In the genomic region with DNA sequence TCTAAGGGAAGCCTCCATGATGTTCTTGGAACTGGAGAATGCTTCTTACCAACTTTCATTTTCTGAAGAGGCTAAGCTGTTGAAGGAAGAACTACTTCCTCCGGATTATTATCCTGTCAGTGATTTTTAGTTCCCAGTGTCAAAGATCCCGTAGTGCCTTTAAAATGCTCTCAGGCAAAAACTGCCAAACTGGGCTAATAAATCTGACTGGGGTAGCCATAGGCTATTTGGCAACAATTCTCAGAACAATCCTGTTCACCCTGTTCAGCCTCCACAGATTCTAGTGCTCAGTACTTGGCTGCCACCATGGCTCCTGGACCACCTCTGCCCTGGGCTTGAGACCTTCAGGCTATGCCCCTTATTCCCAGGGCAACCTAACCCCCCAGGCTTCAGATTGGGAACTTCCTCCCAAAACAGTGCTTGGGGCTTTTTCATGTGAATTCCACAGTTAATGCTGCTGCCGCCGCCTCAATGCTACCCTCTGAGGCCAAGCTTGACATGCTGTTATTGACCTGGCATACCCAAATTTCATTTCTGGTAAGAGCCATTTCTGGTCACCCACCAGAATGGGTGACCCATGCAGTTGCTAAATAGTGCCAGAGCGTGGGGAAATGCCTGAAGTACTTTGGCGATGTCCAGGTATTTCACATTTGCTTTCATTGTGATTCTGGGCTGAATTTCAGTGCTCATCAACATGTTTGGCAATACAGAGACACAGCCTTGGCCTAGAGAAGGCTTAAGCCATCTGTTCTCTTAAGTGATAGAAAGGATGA, we compare ENCODE assay signal across 1 cellular context.
TF ChIP-seq lines count a peak whose summit lies in the region.

No MANE protein-coding gene starts in this region.

TF ChIP-seq in HepG2, 621 proteins besides CTCF, POLR2A, EP300 and RAD21 (continued from another document and continues in another):
- TF ChIP-seq ZNF563 (CRISPR knock-in tag; IDR thresholded peaks at IDR 0.05) (no peak), ZNF274 (CRISPR knock-in tag; IDR thresholded peaks at IDR 0.05) (peak; percentile 44; the same call in 1 of the 2 replicates), MED1 (CRISPR knock-in tag; IDR thresholded peaks at IDR 0.05) (no peak), RXRB (CRISPR knock-in tag; IDR thresholded peaks at IDR 0.05; ENCODE audit: borderline replicate concordance) (no peak), NFE2L2 (IDR thresholded peaks at IDR 0.05; ENCODE audit: low read length) (no peak), DMAP1 (CRISPR knock-in tag; IDR thresholded peaks at IDR 0.05) (no peak), GATA4 (IDR thresholded peaks at IDR 0.05; ENCODE audit: borderline replicate concordance, low read depth) (no peak), ZBTB20 (CRISPR knock-in tag; IDR thresholded peaks at IDR 0.05; ENCODE audit: borderline replicate concordance, low read depth) (no peak), SALL2 (CRISPR knock-in tag; IDR thresholded peaks at IDR 0.05) (no peak), ARNT2 (CRISPR knock-in tag; IDR thresholded peaks at IDR 0.05; ENCODE audit: low read depth) (no peak), ELF3 (CRISPR knock-in tag; IDR thresholded peaks at IDR 0.05) (no peak), SNRNP70 (IDR thresholded peaks at IDR 0.05; ENCODE audit: low read depth, low read length) (no peak), ZIK1 (CRISPR knock-in tag; IDR thresholded peaks at IDR 0.05; ENCODE audit: borderline replicate concordance, low read depth) (no peak), ZNF468 (CRISPR knock-in tag; IDR thresholded peaks at IDR 0.05) (no peak), HNRNPUL1 (IDR thresholded peaks at IDR 0.05; ENCODE audit: low read depth, low read length) (no peak), ISL2 (CRISPR knock-in tag; IDR thresholded peaks at IDR 0.05) (no peak), RELA (CRISPR knock-in tag; IDR thresholded peaks at IDR 0.05) (no peak), KLF16 (CRISPR knock-in tag; IDR thresholded peaks at IDR 0.05) (no peak), ZSCAN30 (CRISPR knock-in tag; IDR thresholded peaks at IDR 0.05) (no peak), NFKBIZ (CRISPR knock-in tag; IDR thresholded peaks at IDR 0.05) (no peak), NFIB (CRISPR knock-in tag; IDR thresholded peaks at IDR 0.05; ENCODE audit: borderline replicate concordance) (no peak), IRX3 (CRISPR knock-in tag; IDR thresholded peaks at IDR 0.05; ENCODE audit: borderline replicate concordance, low read depth) (no peak), MTF1 (CRISPR knock-in tag; IDR thresholded peaks at IDR 0.05) (no peak), TOE1 (CRISPR knock-in tag; IDR thresholded peaks at IDR 0.05) (no peak), IRF2 (CRISPR knock-in tag; IDR thresholded peaks at IDR 0.05) (no peak; the same call in 1 of the 2 replicates), ZNF616 (CRISPR knock-in tag; IDR thresholded peaks at IDR 0.05; ENCODE audit: low read depth) (no peak), CHD2 (IDR thresholded peaks at IDR 0.05; ENCODE audit: low read depth, low read length) (no peak), ZFP62 (CRISPR knock-in tag; IDR thresholded peaks at IDR 0.05) (no peak), CBX1 (IDR thresholded peaks at IDR 0.05; ENCODE audit: low read depth) (no peak), ZNF251 (CRISPR knock-in tag; IDR thresholded peaks at IDR 0.05) (no peak), HES4 (CRISPR knock-in tag; IDR thresholded peaks at IDR 0.05; ENCODE audit: borderline replicate concordance) (no peak), SRY (CRISPR knock-in tag; IDR thresholded peaks at IDR 0.05) (no peak), ZMAT3 (CRISPR knock-in tag; conservative IDR thresholded peaks at IDR 0.05) (no peak), ZNF33B (CRISPR knock-in tag; IDR thresholded peaks at IDR 0.05) (no peak), FOXC1 (CRISPR knock-in tag; IDR thresholded peaks at IDR 0.05; ENCODE audit: borderline replicate concordance) (no peak), SMAD9 (CRISPR knock-in tag; IDR thresholded peaks at IDR 0.05) (no peak; the same call in 1 of the 2 replicates)
- TF ChIP-seq, protein P1, sequence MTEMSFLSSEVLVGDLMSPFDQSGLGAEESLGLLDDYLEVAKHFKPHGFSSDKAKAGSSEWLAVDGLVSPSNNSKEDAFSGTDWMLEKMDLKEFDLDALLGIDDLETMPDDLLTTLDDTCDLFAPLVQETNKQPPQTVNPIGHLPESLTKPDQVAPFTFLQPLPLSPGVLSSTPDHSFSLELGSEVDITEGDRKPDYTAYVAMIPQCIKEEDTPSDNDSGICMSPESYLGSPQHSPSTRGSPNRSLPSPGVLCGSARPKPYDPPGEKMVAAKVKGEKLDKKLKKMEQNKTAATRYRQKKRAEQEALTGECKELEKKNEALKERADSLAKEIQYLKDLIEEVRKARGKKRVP (CRISPR knock-in tag; IDR thresholded peaks at IDR 0.05): no peak
- TF ChIP-seq, protein P2, sequence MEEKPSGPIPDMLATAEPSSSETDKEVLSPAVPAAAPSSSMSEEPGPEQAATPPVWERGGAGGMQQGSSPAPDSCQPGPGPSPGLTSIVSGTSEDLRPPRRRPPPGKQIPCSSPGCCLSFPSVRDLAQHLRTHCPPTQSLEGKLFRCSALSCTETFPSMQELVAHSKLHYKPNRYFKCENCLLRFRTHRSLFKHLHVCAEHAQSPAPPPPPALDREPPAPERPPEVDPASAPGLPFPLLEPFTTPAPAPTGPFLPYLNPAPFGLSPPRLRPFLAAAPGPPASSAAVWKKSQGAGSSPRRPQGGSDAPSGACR (CRISPR knock-in tag; IDR thresholded peaks at IDR 0.05): no peak
- TF ChIP-seq, protein P3, sequence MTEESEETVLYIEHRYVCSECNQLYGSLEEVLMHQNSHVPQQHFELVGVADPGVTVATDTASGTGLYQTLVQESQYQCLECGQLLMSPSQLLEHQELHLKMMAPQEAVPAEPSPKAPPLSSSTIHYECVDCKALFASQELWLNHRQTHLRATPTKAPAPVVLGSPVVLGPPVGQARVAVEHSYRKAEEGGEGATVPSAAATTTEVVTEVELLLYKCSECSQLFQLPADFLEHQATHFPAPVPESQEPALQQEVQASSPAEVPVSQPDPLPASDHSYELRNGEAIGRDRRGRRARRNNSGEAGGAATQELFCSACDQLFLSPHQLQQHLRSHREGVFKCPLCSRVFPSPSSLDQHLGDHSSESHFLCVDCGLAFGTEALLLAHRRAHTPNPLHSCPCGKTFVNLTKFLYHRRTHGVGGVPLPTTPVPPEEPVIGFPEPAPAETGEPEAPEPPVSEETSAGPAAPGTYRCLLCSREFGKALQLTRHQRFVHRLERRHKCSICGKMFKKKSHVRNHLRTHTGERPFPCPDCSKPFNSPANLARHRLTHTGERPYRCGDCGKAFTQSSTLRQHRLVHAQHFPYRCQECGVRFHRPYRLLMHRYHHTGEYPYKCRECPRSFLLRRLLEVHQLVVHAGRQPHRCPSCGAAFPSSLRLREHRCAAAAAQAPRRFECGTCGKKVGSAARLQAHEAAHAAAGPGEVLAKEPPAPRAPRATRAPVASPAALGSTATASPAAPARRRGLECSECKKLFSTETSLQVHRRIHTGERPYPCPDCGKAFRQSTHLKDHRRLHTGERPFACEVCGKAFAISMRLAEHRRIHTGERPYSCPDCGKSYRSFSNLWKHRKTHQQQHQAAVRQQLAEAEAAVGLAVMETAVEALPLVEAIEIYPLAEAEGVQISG (CRISPR knock-in tag; IDR thresholded peaks at IDR 0.05): no peak
- TF ChIP-seq, protein P4, sequence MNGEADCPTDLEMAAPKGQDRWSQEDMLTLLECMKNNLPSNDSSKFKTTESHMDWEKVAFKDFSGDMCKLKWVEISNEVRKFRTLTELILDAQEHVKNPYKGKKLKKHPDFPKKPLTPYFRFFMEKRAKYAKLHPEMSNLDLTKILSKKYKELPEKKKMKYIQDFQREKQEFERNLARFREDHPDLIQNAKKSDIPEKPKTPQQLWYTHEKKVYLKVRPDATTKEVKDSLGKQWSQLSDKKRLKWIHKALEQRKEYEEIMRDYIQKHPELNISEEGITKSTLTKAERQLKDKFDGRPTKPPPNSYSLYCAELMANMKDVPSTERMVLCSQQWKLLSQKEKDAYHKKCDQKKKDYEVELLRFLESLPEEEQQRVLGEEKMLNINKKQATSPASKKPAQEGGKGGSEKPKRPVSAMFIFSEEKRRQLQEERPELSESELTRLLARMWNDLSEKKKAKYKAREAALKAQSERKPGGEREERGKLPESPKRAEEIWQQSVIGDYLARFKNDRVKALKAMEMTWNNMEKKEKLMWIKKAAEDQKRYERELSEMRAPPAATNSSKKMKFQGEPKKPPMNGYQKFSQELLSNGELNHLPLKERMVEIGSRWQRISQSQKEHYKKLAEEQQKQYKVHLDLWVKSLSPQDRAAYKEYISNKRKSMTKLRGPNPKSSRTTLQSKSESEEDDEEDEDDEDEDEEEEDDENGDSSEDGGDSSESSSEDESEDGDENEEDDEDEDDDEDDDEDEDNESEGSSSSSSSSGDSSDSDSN (CRISPR knock-in tag; IDR thresholded peaks at IDR 0.05): no peak
- TF ChIP-seq, protein P5, sequence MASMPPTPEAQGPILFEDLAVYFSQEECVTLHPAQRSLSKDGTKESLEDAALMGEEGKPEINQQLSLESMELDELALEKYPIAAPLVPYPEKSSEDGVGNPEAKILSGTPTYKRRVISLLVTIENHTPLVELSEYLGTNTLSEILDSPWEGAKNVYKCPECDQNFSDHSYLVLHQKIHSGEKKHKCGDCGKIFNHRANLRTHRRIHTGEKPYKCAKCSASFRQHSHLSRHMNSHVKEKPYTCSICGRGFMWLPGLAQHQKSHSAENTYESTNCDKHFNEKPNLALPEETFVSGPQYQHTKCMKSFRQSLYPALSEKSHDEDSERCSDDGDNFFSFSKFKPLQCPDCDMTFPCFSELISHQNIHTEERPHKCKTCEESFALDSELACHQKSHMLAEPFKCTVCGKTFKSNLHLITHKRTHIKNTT (CRISPR knock-in tag; IDR thresholded peaks at IDR 0.05): no peak
- TF ChIP-seq, protein P6, sequence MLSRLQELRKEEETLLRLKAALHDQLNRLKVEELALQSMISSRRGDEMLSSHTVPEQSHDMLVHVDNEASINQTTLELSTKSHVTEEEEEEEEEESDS (CRISPR knock-in tag; IDR thresholded peaks at IDR 0.05; ENCODE audit: borderline replicate concordance): no peak
- TF ChIP-seq, protein P7, sequence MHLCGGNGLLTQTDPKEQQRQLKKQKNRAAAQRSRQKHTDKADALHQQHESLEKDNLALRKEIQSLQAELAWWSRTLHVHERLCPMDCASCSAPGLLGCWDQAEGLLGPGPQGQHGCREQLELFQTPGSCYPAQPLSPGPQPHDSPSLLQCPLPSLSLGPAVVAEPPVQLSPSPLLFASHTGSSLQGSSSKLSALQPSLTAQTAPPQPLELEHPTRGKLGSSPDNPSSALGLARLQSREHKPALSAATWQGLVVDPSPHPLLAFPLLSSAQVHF (CRISPR knock-in tag; IDR thresholded peaks at IDR 0.05): no peak
- TF ChIP-seq, protein P8, sequence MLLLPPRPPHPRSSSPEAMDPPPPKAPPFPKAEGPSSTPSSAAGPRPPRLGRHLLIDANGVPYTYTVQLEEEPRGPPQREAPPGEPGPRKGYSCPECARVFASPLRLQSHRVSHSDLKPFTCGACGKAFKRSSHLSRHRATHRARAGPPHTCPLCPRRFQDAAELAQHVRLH (CRISPR knock-in tag; IDR thresholded peaks at IDR 0.05; ENCODE audit: borderline replicate concordance, low read depth): no peak
- TF ChIP-seq, protein P9, sequence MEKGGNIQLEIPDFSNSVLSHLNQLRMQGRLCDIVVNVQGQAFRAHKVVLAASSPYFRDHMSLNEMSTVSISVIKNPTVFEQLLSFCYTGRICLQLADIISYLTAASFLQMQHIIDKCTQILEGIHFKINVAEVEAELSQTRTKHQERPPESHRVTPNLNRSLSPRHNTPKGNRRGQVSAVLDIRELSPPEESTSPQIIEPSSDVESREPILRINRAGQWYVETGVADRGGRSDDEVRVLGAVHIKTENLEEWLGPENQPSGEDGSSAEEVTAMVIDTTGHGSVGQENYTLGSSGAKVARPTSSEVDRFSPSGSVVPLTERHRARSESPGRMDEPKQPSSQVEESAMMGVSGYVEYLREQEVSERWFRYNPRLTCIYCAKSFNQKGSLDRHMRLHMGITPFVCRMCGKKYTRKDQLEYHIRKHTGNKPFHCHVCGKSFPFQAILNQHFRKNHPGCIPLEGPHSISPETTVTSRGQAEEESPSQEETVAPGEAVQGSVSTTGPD (CRISPR knock-in tag; IDR thresholded peaks at IDR 0.05): no peak
- TF ChIP-seq, protein P10, sequence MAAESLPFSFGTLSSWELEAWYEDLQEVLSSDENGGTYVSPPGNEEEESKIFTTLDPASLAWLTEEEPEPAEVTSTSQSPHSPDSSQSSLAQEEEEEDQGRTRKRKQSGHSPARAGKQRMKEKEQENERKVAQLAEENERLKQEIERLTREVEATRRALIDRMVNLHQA (CRISPR knock-in tag; IDR thresholded peaks at IDR 0.05): no peak
- TF ChIP-seq, protein P11, sequence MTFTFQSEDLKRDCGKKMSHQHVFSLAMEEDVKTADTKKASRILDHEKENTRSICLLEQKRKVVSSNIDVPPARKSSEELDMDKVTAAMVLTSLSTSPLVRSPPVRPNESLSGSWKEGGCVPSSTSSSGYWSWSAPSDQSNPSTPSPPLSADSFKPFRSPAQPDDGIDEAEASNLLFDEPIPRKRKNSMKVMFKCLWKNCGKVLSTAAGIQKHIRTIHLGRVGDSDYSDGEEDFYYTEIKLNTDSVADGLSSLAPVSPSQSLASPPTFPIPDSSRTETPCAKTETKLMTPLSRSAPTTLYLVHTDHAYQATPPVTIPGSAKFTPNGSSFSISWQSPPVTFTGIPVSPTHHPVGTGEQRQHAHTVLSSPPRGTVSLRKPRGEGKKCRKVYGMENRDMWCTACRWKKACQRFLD (CRISPR knock-in tag; IDR thresholded peaks at IDR 0.05; ENCODE audit: borderline replicate concordance): no peak
- TF ChIP-seq, protein P12, sequence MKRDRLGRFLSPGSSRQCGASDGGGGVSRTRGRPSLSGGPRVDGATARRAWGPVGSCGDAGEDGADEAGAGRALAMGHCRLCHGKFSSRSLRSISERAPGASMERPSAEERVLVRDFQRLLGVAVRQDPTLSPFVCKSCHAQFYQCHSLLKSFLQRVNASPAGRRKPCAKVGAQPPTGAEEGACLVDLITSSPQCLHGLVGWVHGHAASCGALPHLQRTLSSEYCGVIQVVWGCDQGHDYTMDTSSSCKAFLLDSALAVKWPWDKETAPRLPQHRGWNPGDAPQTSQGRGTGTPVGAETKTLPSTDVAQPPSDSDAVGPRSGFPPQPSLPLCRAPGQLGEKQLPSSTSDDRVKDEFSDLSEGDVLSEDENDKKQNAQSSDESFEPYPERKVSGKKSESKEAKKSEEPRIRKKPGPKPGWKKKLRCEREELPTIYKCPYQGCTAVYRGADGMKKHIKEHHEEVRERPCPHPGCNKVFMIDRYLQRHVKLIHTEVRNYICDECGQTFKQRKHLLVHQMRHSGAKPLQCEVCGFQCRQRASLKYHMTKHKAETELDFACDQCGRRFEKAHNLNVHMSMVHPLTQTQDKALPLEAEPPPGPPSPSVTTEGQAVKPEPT (CRISPR knock-in tag; IDR thresholded peaks at IDR 0.05; ENCODE audit: low read depth): no peak
- TF ChIP-seq, protein P13, sequence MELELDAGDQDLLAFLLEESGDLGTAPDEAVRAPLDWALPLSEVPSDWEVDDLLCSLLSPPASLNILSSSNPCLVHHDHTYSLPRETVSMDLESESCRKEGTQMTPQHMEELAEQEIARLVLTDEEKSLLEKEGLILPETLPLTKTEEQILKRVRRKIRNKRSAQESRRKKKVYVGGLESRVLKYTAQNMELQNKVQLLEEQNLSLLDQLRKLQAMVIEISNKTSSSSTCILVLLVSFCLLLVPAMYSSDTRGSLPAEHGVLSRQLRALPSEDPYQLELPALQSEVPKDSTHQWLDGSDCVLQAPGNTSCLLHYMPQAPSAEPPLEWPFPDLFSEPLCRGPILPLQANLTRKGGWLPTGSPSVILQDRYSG (CRISPR knock-in tag; IDR thresholded peaks at IDR 0.05): no peak
- TF ChIP-seq, protein P14, sequence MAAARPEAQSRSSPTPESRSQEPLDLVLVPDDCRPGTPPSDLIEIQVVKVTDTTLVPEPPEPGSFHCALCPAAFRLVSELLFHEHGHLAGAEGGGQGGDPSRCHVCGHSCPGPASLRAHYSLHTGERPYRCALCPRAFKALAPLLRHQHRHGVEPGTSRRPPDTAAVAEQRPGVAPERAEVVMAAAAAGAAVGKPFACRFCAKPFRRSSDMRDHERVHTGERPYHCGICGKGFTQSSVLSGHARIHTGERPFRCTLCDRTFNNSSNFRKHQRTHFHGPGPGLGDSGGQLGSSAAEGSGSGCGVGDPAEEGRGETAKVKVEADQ (CRISPR knock-in tag; IDR thresholded peaks at IDR 0.05; ENCODE audit: borderline replicate concordance): 0 out of 2 replicates have a peak, but pooled peaks have one; percentile 20
